1 cellular context compared by ENCODE assay signal in the genomic region with DNA sequence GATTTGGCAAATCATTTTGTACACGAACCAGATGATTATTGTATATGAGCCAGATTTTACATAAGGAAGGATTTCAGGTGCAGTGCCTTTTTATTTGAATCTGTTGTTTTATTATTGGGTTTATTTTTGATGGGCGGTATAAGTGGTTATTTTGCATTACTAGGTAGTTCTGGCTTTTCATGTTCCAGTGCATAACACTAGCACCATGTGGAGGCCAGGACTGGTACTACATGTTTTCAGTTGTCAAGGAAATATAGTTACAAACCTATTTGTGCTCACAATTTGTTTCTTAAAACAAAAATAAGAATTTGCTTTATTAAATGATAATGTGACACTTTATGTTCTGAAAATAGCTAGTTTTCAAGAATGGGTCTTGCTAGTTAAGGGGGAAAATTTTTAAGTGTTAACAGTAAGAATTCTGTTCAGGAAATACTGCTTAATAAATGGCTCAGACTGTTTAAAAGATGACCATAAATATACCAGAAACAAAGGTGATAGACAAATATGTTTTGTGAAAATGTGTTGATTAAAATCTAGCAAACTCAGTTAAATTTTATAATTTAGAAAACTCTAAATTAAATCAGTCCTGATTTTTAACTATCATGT.
TF ChIP-seq lines count a peak whose summit lies in the region.

No MANE protein-coding gene starts in this region.

TF ChIP-seq in H1, 55 proteins besides CTCF, POLR2A, EP300 and RAD21 (continued from another document):
- TF ChIP-seq SIN3A (conservative IDR thresholded peaks at IDR 0.05 in 1 of 2, IDR thresholded peaks at IDR 0.05 in 1 of 2; ENCODE audit: low read depth in 1 of 2, low read length in 2 of 2), result no peak
